36 cellular contexts compared by ENCODE assay signal in genomic region chr3:119205685-119206084, GRCh38. TPM values are rescaled to one million over a fixed set of nuclear protein-coding genes. Genes with fewer than 3 reads are reported as not detected.
"Had no signal": no experiment of that assay in that cellular context is flagged by ENCODE, and none has a peak within 500 bp of the region (broad histone marks: within the 10 kb centered on the region; RNA-seq: fewer than 3 reads in every experiment).

No MANE protein-coding gene starts in this region.

- ATAC-seq: activated T-helper 17 cell treated with anti-CD3 and anti-CD28 coated beads, Interleukin-2, amount 50 U/mL, for 72 hours; gastrocnemius medialis; natural killer cell treated with Interleukin-12 subunit alpha and Interleukin-12 subunit beta and Interleukin-15 and Interleukin-18, amount 100 ng/mL, for 72 hours; stimulated activated memory B cell treated with anti-CD40 and anti-IgM and Interleukin-4, amounts not matched to agents 10 μg/mL and 1 μg/mL and 100 μg/mL, for 72 hours; stimulated activated naive CD8-positive, alpha-beta T cell treated with anti-CD3 and anti-CD28 coated beads, Interleukin-15, amount 100 ng/mL, for 72 hours; T-helper 17 cell had no signal

- H3K27ac ChIP-seq: breast epithelium, gastrocnemius medialis, prostate gland, sigmoid colon, upper lobe of left lung, vagina had no signal

- H3K27ac Mint-ChIP-seq: activated CD4-positive, alpha-beta memory T cell treated with anti-CD3 and anti-CD28 coated beads, Interleukin-2, amount 10 ng/mL, durations not matched to agents 7 days and 5 days; activated T-helper 17 cell treated with anti-CD3 and anti-CD28 coated beads, Interleukin-2, amount 50 U/mL, for 72 hours; natural killer cell treated with Interleukin-12 subunit alpha and Interleukin-12 subunit beta and Interleukin-15 and Interleukin-18, amount 100 ng/mL, for 72 hours; stimulated activated memory B cell treated with anti-CD40 and anti-IgM and Interleukin-4, amounts not matched to agents 10 μg/mL and 1 μg/mL and 100 μg/mL, for 72 hours; T-helper 17 cell had no signal

- H3K4me3 ChIP-seq: breast epithelium, esophagus squamous epithelium, gastrocnemius medialis, prostate gland, sigmoid colon, upper lobe of left lung, vagina had no signal

- DNase-seq: activated CD4-positive, alpha-beta memory T cell treated with anti-CD3 and anti-CD28 coated beads, Interleukin-2, amount 10 ng/mL, durations not matched to agents 7 days and 5 days; activated CD4-positive, alpha-beta T cell treated with anti-CD3 and anti-CD28 coated beads, Interleukin-2, amount 10 ng/mL, durations not matched to agents 7 days and 5 days; activated CD4-positive, CD25-positive, alpha-beta regulatory T cell treated with anti-CD3 and anti-CD28 coated beads, Interleukin-2, amount 50 U/mL, for 72 hours; activated gamma-delta T cell treated with Interleukin-2 at 50 U/mL for 16 hours; activated T-cell treated with anti-CD3 and anti-CD28 coated beads, Interleukin-2, amount 50 U/mL, for 4 hours; dermis blood vessel endothelial cell; effector CD4-positive, alpha-beta T cell; esophagus squamous epithelium; gastrocnemius medialis; glutamatergic neuron; left cardiac atrium; mammary epithelial cell; midbrain; retina; sigmoid colon; small intestine; stimulated activated CD4-positive, alpha-beta T cell treated with anti-CD3 and anti-CD28 coated beads, Interleukin-4, amount 100 ng/mL, for 24 hours; stimulated activated naive CD8-positive, alpha-beta T cell treated with anti-CD3 and anti-CD28 coated beads, Interleukin-15, amount 100 ng/mL, for 72 hours; substantia nigra; SW 1271; T-helper 17 cell; upper lobe of left lung had no signal

- H3K4me3 Mint-ChIP-seq: activated CD4-positive, alpha-beta memory T cell treated with anti-CD3 and anti-CD28 coated beads, Interleukin-2, amount 10 ng/mL, durations not matched to agents 7 days and 5 days; activated CD4-positive, alpha-beta T cell treated with anti-CD3 and anti-CD28 coated beads, Interleukin-2, amount 10 ng/mL, durations not matched to agents 7 days and 5 days; activated T-cell treated with anti-CD3 and anti-CD28 coated beads, Interleukin-2, amount 50 U/mL, for 4 hours; activated T-helper 17 cell treated with anti-CD3 and anti-CD28 coated beads, Interleukin-2, amount 50 U/mL, for 72 hours; central memory CD8-positive, alpha-beta T cell; natural killer cell treated with Interleukin-12 subunit alpha and Interleukin-12 subunit beta and Interleukin-15 and Interleukin-18, amount 100 ng/mL, for 72 hours; stimulated activated memory B cell treated with anti-CD40 and anti-IgM and Interleukin-4, amounts not matched to agents 10 μg/mL and 1 μg/mL and 100 μg/mL, for 72 hours; stimulated activated naive CD8-positive, alpha-beta T cell treated with anti-CD3 and anti-CD28 coated beads, Interleukin-15, amount 100 ng/mL, for 72 hours; T-helper 17 cell had no signal

- H3K27me3 Mint-ChIP-seq: activated CD4-positive, alpha-beta memory T cell treated with anti-CD3 and anti-CD28 coated beads, Interleukin-2, amount 10 ng/mL, durations not matched to agents 7 days and 5 days; activated CD4-positive, alpha-beta T cell treated with anti-CD3 and anti-CD28 coated beads, Interleukin-2, amount 10 ng/mL, durations not matched to agents 7 days and 5 days; activated T-helper 17 cell treated with anti-CD3 and anti-CD28 coated beads, Interleukin-2, amount 50 U/mL, for 72 hours; central memory CD8-positive, alpha-beta T cell; natural killer cell treated with Interleukin-12 subunit alpha and Interleukin-12 subunit beta and Interleukin-15 and Interleukin-18, amount 100 ng/mL, for 72 hours; stimulated activated memory B cell treated with anti-CD40 and anti-IgM and Interleukin-4, amounts not matched to agents 10 μg/mL and 1 μg/mL and 100 μg/mL, for 72 hours; stimulated activated naive CD8-positive, alpha-beta T cell treated with anti-CD3 and anti-CD28 coated beads, Interleukin-15, amount 100 ng/mL, for 72 hours; T-helper 17 cell had no signal

- H3K9me3 Mint-ChIP-seq: activated CD4-positive, alpha-beta memory T cell treated with anti-CD3 and anti-CD28 coated beads, Interleukin-2, amount 10 ng/mL, durations not matched to agents 7 days and 5 days; activated naive CD4-positive, alpha-beta T cell treated with anti-CD3 and anti-CD28 coated beads, Interleukin-2, amount 50 U/mL, for 72 hours; activated T-cell treated with anti-CD3 and anti-CD28 coated beads, Interleukin-2, amount 50 U/mL, for 4 hours; activated T-helper 17 cell treated with anti-CD3 and anti-CD28 coated beads, Interleukin-2, amount 50 U/mL, for 72 hours; central memory CD8-positive, alpha-beta T cell; natural killer cell treated with Interleukin-12 subunit alpha and Interleukin-12 subunit beta and Interleukin-15 and Interleukin-18, amount 100 ng/mL, for 72 hours; stimulated activated memory B cell treated with anti-CD40 and anti-IgM and Interleukin-4, amounts not matched to agents 10 μg/mL and 1 μg/mL and 100 μg/mL, for 72 hours; stimulated activated naive CD8-positive, alpha-beta T cell treated with anti-CD3 and anti-CD28 coated beads, Interleukin-15, amount 100 ng/mL, for 72 hours had no signal

- H3K27me3 ChIP-seq: breast epithelium, esophagus squamous epithelium, gastrocnemius medialis, sigmoid colon, upper lobe of left lung, vagina had no signal

- H3K4me1 Mint-ChIP-seq: stimulated activated memory B cell treated with anti-CD40 and anti-IgM and Interleukin-4, amounts not matched to agents 10 μg/mL and 1 μg/mL and 100 μg/mL, for 72 hours had no signal

- FAIRE-seq: colon, endometrium, islet of Langerhans, small intestine had no signal

- H3K4me1 ChIP-seq: breast epithelium, gastrocnemius medialis, prostate gland had no signal

- H3K36me3 ChIP-seq: breast epithelium, gastrocnemius medialis, prostate gland had no signal

- H3K9me3 ChIP-seq: breast epithelium, esophagus squamous epithelium, gastrocnemius medialis, prostate gland, sigmoid colon, upper lobe of left lung, vagina had no signal

RNA-seq across cellular contexts. Expression of gene UPK1B, which starts 32.3 kb away (rescaled TPM):
- total RNA-seq: activated CD4-positive, alpha-beta memory T cell treated with anti-CD3 and anti-CD28 coated beads, Interleukin-2, amount 10 ng/mL, durations not matched to agents 7 days and 5 days; activated CD4-positive, alpha-beta T cell treated with anti-CD3 and anti-CD28 coated beads, Interleukin-2, amount 10 ng/mL, durations not matched to agents 7 days and 5 days; activated T-cell treated with anti-CD3 and anti-CD28 coated beads, Interleukin-2, amount 50 U/mL, for 4 hours; dermis blood vessel endothelial cell; gastrocnemius medialis; natural killer cell treated with Interleukin-12 subunit alpha and Interleukin-12 subunit beta and Interleukin-15 and Interleukin-18, amount 100 ng/mL, for 72 hours; prostate gland; sigmoid colon; T-helper 17 cell; vagina had no signal
- polyA plus RNA-seq: sigmoid colon, small intestine had no signal

RNA-seq across cellular contexts. Expression of gene TEX55, which starts 59.7 kb away (rescaled TPM):
- total RNA-seq: activated CD4-positive, alpha-beta memory T cell treated with anti-CD3 and anti-CD28 coated beads, Interleukin-2, amount 10 ng/mL, durations not matched to agents 7 days and 5 days; activated CD4-positive, alpha-beta T cell treated with anti-CD3 and anti-CD28 coated beads, Interleukin-2, amount 10 ng/mL, durations not matched to agents 7 days and 5 days; activated naive CD4-positive, alpha-beta T cell treated with anti-CD3 and anti-CD28 coated beads, Interleukin-2, amount 50 U/mL, for 72 hours; activated T-cell treated with anti-CD3 and anti-CD28 coated beads, Interleukin-2, amount 50 U/mL, for 4 hours; activated T-helper 17 cell treated with anti-CD3 and anti-CD28 coated beads, Interleukin-2, amount 50 U/mL, for 72 hours; breast epithelium; dermis blood vessel endothelial cell; esophagus squamous epithelium; gastrocnemius medialis; left cardiac atrium; liver; mammary epithelial cell; natural killer cell treated with Interleukin-12 subunit alpha and Interleukin-12 subunit beta and Interleukin-15 and Interleukin-18, amount 100 ng/mL, for 72 hours; omental fat pad; sigmoid colon; T-helper 17 cell; upper lobe of left lung; vagina had no signal
- polyA plus RNA-seq: liver, sigmoid colon, small intestine, thymus had no signal
